Comparison of ENCODE assay signal across 21 cellular contexts in the genomic region with DNA sequence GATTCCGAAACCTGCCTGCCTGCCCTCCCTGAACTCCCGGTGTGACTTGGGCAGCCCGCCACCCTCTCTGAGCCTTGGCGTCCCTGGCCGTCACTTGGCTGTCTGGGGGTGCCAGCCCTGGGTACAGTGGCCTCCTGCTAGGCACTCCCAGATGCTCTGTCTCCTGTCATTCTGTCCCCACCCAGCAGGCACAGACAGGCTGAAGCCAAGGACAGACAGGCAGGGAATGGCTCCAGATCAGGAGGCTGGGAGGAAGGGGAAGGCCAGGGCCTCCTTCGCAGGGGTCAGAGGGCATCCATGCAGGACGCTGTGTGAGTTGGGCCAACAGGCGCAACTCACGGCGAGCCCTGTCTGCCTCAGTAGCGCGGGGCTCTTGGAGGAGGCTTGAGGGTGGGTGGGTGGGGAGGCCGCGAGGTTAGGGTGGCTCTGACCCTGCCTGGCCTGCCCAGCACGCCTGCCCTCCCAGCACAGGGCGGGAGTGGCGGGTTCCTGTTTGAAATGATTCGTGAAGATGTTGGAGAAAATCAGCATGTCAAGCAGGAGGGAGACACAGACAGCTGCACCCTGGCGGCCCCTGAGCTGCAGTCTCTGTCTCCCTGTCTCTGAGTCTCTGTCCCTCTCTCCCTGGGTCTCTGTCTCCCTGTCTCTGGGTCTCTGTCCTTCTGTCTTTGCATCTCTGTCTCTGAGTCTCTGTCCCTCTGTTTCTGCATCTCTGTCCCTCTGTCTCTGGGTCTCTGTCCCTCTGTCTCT. TPM values are rescaled to one million over a fixed set of nuclear protein-coding genes. Genes with fewer than 3 reads are reported as not detected.
DNase-seq lines count a peak whose midpoint lies in the region; ATAC-seq, FAIRE-seq and TF ChIP-seq lines count a peak whose summit lies in the region.
"Had no signal": no experiment of that assay in that cellular context is flagged by ENCODE, and none has a peak within 500 bp of the region (broad histone marks: within the 10 kb centered on the region; RNA-seq: fewer than 3 reads in every experiment).

No MANE protein-coding gene starts in this region.

- ATAC-seq in Right ventricle myocardium inferior: no peak
- ATAC-seq in GM19023 (IDR thresholded peaks at IDR 0.05; ENCODE audit: unreplicated experiment): no peak
- ATAC-seq: natural killer cell treated with Interleukin-12 subunit alpha and Interleukin-12 subunit beta and Interleukin-15 and Interleukin-18, amount 100 ng/mL, for 72 hours had no signal

- no peaks in the 10 kb centered on the region for H3K9me3 Mint-ChIP-seq in osteocyte (ENCODE audit: unreplicated experiment)
- H3K9me3 Mint-ChIP-seq: activated naive CD8-positive, alpha-beta T cell treated with anti-CD3 and anti-CD28 coated beads for 36 hours; activated T-helper 2 cell treated with anti-CD3 and anti-CD28 coated beads, Interferon-gamma antibody, Interleukin-2, Interleukin-4, amounts not matched to agents 10 μg/mL and 5 μg/mL and 100 μg/mL, durations not matched to agents 14 hours and 24 hours and 36 hours; natural killer cell treated with Interleukin-12 subunit alpha and Interleukin-12 subunit beta and Interleukin-15 and Interleukin-18, amount 100 ng/mL, for 72 hours had no signal

- DNase-seq in right atrium auricular region (ENCODE audit: low spot score) (no peak), Right ventricle myocardium inferior (ENCODE audit: missing footprints) (no peak), coronary artery (ENCODE audit: low spot score) (peak; percentile 73), osteocyte (ENCODE audit: extremely low spot score, unreplicated experiment) (no peak), small intestine (no peak), NCI-H187 treated with DMSO at 0.1 percent for 48 hours (lab: John Stamatoyannopoulos, UW) (no peak)
- DNase-seq in effector CD4-positive, alpha-beta T cell: no peak
- DNase-seq: activated naive CD8-positive, alpha-beta T cell treated with anti-CD3 and anti-CD28 coated beads for 36 hours; midbrain; NCI-H146; NCI-H748 treated with DMSO at 0.1 percent for 48 hours; posterior cingulate gyrus; stimulated activated CD4-positive, alpha-beta T cell treated with anti-CD3 and anti-CD28 coated beads, Interleukin-1b, Interleukin-23, amount 100 ng/mL, for 48 hours; stimulated activated naive CD4-positive, alpha-beta T cell treated with Interleukin-2 at 50 U/mL for 16 hours; T-helper 9 cell; trophoblast cell had no signal

- WGBS in small intestine, 3 donors: 71 to 90% (median 85%) methylated on average over 11 to 19 of the region's 19 CpGs

- TF ChIP-seq CTCF in right atrium auricular region (IDR thresholded peaks at IDR 0.05) (no peak), coronary artery (IDR thresholded peaks at IDR 0.05) (no peak), osteocyte (IDR thresholded peaks at IDR 0.05) (no peak)

- H3K36me3 ChIP-seq in right atrium auricular region: no peaks in the 10 kb centered on the region
- no peaks in the 10 kb centered on the region for H3K36me3 ChIP-seq in small intestine (ENCODE audit: control insufficient read depth in 2 of 2, insufficient read depth in 2 of 2, low read length in 2 of 2)

- H3K9me3 ChIP-seq in right atrium auricular region (no peaks in the 10 kb centered on the region), small intestine (ENCODE audit: control insufficient read depth, low read depth) (no peaks in the 10 kb centered on the region)

- H3K4me1 Mint-ChIP-seq in osteocyte (ENCODE audit: unreplicated experiment): peaks cover 58% of the 10 kb centered on the region

- H3K4me3 ChIP-seq in right atrium auricular region: no peak overlapping the region
- H3K4me3 ChIP-seq in coronary artery: no peak overlapping the region
- no peak overlapping the region for H3K4me3 ChIP-seq in small intestine (ENCODE audit: low read depth in 1 of 2, low read length in 2 of 2)

- no peak for FAIRE-seq in small intestine (lab: Jason Lieb, UNC)
- FAIRE-seq: A204.1, GM19239 had no signal

- H3K27ac Mint-ChIP-seq in osteocyte (ENCODE audit: unreplicated experiment): peak overlapping the region; percentile 90
- H3K27ac Mint-ChIP-seq: activated naive CD8-positive, alpha-beta T cell treated with anti-CD3 and anti-CD28 coated beads for 36 hours; activated T-helper 2 cell treated with anti-CD3 and anti-CD28 coated beads, Interferon-gamma antibody, Interleukin-2, Interleukin-4, amounts not matched to agents 10 μg/mL and 5 μg/mL and 100 μg/mL, durations not matched to agents 14 hours and 24 hours and 36 hours; natural killer cell treated with Interleukin-12 subunit alpha and Interleukin-12 subunit beta and Interleukin-15 and Interleukin-18, amount 100 ng/mL, for 72 hours had no signal

- no peak overlapping the region for H3K4me3 Mint-ChIP-seq in osteocyte (ENCODE audit: unreplicated experiment)
- H3K4me3 Mint-ChIP-seq: activated naive CD8-positive, alpha-beta T cell treated with anti-CD3 and anti-CD28 coated beads for 36 hours; natural killer cell treated with Interleukin-12 subunit alpha and Interleukin-12 subunit beta and Interleukin-15 and Interleukin-18, amount 100 ng/mL, for 72 hours had no signal

- H3K36me3 Mint-ChIP-seq in osteocyte (ENCODE audit: unreplicated experiment): no peaks in the 10 kb centered on the region
- H3K36me3 Mint-ChIP-seq: natural killer cell treated with Interleukin-12 subunit alpha and Interleukin-12 subunit beta and Interleukin-15 and Interleukin-18, amount 100 ng/mL, for 72 hours had no signal

- H3K4me1 ChIP-seq in right atrium auricular region (peaks cover 0 to 64% of the 10 kb centered on the region in 2 donors), small intestine (ENCODE audit: control insufficient read depth in 2 of 2, insufficient read depth in 1 of 2, low read depth in 1 of 2, low read length in 1 of 2) (no peaks in the 10 kb centered on the region)

- no peaks in the 10 kb centered on the region for H3K27me3 ChIP-seq in right atrium auricular region
- H3K27me3 ChIP-seq in small intestine (ENCODE audit: control insufficient read depth in 2 of 2, insufficient read depth in 2 of 2, low read length in 2 of 2): no peaks in the 10 kb centered on the region

- no peaks in the 10 kb centered on the region for H3K27me3 Mint-ChIP-seq in osteocyte (ENCODE audit: unreplicated experiment)
- H3K27me3 Mint-ChIP-seq: activated naive CD8-positive, alpha-beta T cell treated with anti-CD3 and anti-CD28 coated beads for 36 hours; natural killer cell treated with Interleukin-12 subunit alpha and Interleukin-12 subunit beta and Interleukin-15 and Interleukin-18, amount 100 ng/mL, for 72 hours had no signal

- H3K27ac ChIP-seq in right atrium auricular region (peak overlapping the region; percentile 83 to 94), coronary artery (peak overlapping the region; percentile 98), small intestine (ENCODE audit: low read depth in 1 of 2, low read length in 1 of 2) (no peak overlapping the region)

- intact Hi-C loops in Right ventricle myocardium inferior (cut with DNase I): no loop called here

RNA-seq across cellular contexts. Expression of a gene that starts 19.7 kb away (rescaled TPM):
- total RNA-seq in right atrium auricular region (10 to 100 TPM in 1 of 2 donors, 1 to 10 TPM in 1; 5.7 to 11.3 TPM), Right ventricle myocardium inferior (6.6 TPM), osteocyte (12.4 and 13.2 TPM in 2 replicates)
- polyA plus RNA-seq in small intestine: 1 to 10 TPM; 1.6 to 4.7 (median 2.2) TPM

RNA-seq across cellular contexts. Expression of a gene that starts 27.0 kb away (rescaled TPM):
- total RNA-seq in right atrium auricular region: 1 to 10 TPM; 4.0 to 5.8 TPM
- total RNA-seq in Right ventricle myocardium inferior: 10.3 TPM
- 24.0 and 25.7 TPM in 2 replicates for total RNA-seq in osteocyte
- polyA plus RNA-seq in small intestine: 1 to 10 TPM; 5.8 to 7.3 (median 6.2) TPM

RNA-seq across cellular contexts. Expression of a gene that starts 43.8 kb away (rescaled TPM):
- total RNA-seq in right atrium auricular region: 1 to 10 TPM; 2.2 to 3.0 TPM
- 2.8 TPM for total RNA-seq in Right ventricle myocardium inferior
- 4.7 and 5.9 TPM in 2 replicates for total RNA-seq in osteocyte
- polyA plus RNA-seq in small intestine: 1 to 10 TPM in 2 of 3 donors, not detected in 1; 1.6 to 8.5 TPM
- total RNA-seq: activated naive CD8-positive, alpha-beta T cell treated with anti-CD3 and anti-CD28 coated beads for 36 hours; activated T-helper 2 cell treated with anti-CD3 and anti-CD28 coated beads, Interferon-gamma antibody, Interleukin-2, Interleukin-4, amounts not matched to agents 10 μg/mL and 5 μg/mL and 100 μg/mL, durations not matched to agents 14 hours and 24 hours and 36 hours; natural killer cell treated with Interleukin-12 subunit alpha and Interleukin-12 subunit beta and Interleukin-15 and Interleukin-18, amount 100 ng/mL, for 72 hours had no signal

RNA-seq across cellular contexts. Expression of a gene that starts 49.9 kb away (rescaled TPM):
- total RNA-seq in right atrium auricular region (10 to 100 TPM; 71.8 to 73.9 TPM), Right ventricle myocardium inferior (35.7 TPM), osteocyte (17.0 and 18.7 TPM in 2 replicates)
- polyA plus RNA-seq in small intestine: 10 to 100 TPM in 1 of 3 donors, 1 to 10 TPM in 1, not detected in 1; 6.5 to 22.3 TPM
- total RNA-seq: activated naive CD8-positive, alpha-beta T cell treated with anti-CD3 and anti-CD28 coated beads for 36 hours; activated T-helper 2 cell treated with anti-CD3 and anti-CD28 coated beads, Interferon-gamma antibody, Interleukin-2, Interleukin-4, amounts not matched to agents 10 μg/mL and 5 μg/mL and 100 μg/mL, durations not matched to agents 14 hours and 24 hours and 36 hours; natural killer cell treated with Interleukin-12 subunit alpha and Interleukin-12 subunit beta and Interleukin-15 and Interleukin-18, amount 100 ng/mL, for 72 hours had no signal

Comparison
In these comparisons a context has a peak if more than half of its experiments do, and no peak if none do; other contexts are left out.
1. H3K27ac ChIP-seq: peak in right atrium auricular region (2 of 2) and coronary artery (2 of 2); none in small intestine (0 of 2).